36 cellular contexts compared by ENCODE assay signal in the genomic region with DNA sequence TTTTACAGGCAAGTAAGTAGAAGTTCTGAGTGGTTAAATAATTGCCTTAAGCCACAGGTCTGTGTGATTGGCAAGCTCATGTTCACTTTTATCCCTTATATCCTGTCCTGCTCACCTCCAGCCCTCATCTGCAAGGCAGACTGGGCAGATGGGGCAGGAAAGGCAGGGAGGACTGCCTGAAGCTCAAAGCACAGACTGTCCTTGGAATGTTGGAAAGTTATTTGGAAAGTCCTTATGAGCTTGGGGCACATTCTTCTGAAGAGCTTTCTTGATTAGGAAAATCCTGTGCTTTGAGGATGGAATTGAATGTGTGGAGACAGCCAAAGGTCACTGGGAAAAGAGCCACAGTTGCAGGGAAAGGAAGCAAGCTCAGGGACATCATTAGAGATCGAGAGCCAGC. TPM values are rescaled to one million over a fixed set of nuclear protein-coding genes. Genes with fewer than 3 reads are reported as not detected.
"Had no signal": no experiment of that assay in that cellular context is flagged by ENCODE, and none has a peak within 500 bp of the region (broad histone marks: within the 10 kb centered on the region; RNA-seq: fewer than 3 reads in every experiment).

No MANE protein-coding gene starts in this region.

- ATAC-seq: activated CD8-positive, alpha-beta T cell treated with anti-CD3 and anti-CD28 coated beads for 36 hours; activated naive CD4-positive, alpha-beta T cell treated with anti-CD3 and anti-CD28 coated beads, Interleukin-2, amount 50 U/mL, for 72 hours; activated T-cell treated with anti-CD3 and anti-CD28 coated beads, Interleukin-2, amount 50 U/mL, for 4 hours; activated T-cell treated with anti-CD3 and anti-CD28 coated beads, Interleukin-2, amount 50 U/mL, for 72 hours had no signal

- FAIRE-seq: TTC549 had no signal

- H3K4me1 ChIP-seq: adrenal gland had no signal

- H3K9me3 Mint-ChIP-seq: activated B cell treated with CpG ODN at 0.5 μM for 24 hours had no signal

- DNase-seq: activated B cell treated with CpG ODN at 0.5 μM for 24 hours; activated CD4-positive, alpha-beta memory T cell treated with anti-CD3 and anti-CD28 coated beads for 36 hours; activated CD4-positive, alpha-beta T cell treated with anti-CD3 and anti-CD28 coated beads for 4 hours; activated CD4-positive, alpha-beta T cell treated with anti-CD3 and anti-CD28 coated beads, Interleukin-2, amount 10 ng/mL, durations not matched to agents 24 days and 14 days; activated CD4-positive, alpha-beta T cell treated with anti-CD3 and anti-CD28 coated beads, Interleukin-2, amount 50 U/mL, for 1 hour; activated CD4-positive, alpha-beta T cell treated with anti-CD3 and anti-CD28 coated beads, Interleukin-2, amount 50 U/mL, for 4 hours; activated CD4-positive, CD25-positive, alpha-beta regulatory T cell treated with anti-CD3 and anti-CD28 coated beads, Interleukin-2, amount 50 U/mL, for 72 hours; activated CD8-positive, alpha-beta memory T cell treated with anti-CD3 and anti-CD28 coated beads, Interleukin-2, amount 50 U/mL, for 4 hours; activated CD8-positive, alpha-beta T cell treated with anti-CD3 and anti-CD28 coated beads for 36 hours; activated effector memory CD4-positive, alpha-beta T cell treated with Interleukin-2 at 50 U/mL for 16 hours; activated gamma-delta T cell treated with Interleukin-2 at 50 U/mL for 16 hours; activated naive CD4-positive, alpha-beta T cell; activated naive CD4-positive, alpha-beta T cell treated with anti-CD3 and anti-CD28 coated beads for 36 hours; activated naive CD4-positive, alpha-beta T cell treated with anti-CD3 and anti-CD28 coated beads, Interleukin-2, amount 50 U/mL, for 16 hours; activated naive CD8-positive, alpha-beta T cell treated with anti-CD3 and anti-CD28 coated beads for 36 hours; activated T-cell treated with anti-CD3 and anti-CD28 coated beads for 4 hours; activated T-cell treated with anti-CD3 and anti-CD28 coated beads, Interleukin-2, amount 50 U/mL, for 1 hour; activated T-cell treated with anti-CD3 and anti-CD28 coated beads, Interleukin-2, amount 50 U/mL, for 4 hours; activated T-cell treated with anti-CD3 and anti-CD28 coated beads, Interleukin-2, amount 50 U/mL, for 72 hours; adrenal gland; amniotic stem cell; aorta; central memory CD4-positive, alpha-beta T cell; T-helper 1 cell; T-helper 2 cell; T-helper 9 cell had no signal

- H3K4me1 Mint-ChIP-seq: activated B cell treated with CpG ODN at 0.5 μM for 24 hours; activated CD4-positive, alpha-beta T cell treated with anti-CD3 and anti-CD28 coated beads, Interleukin-2, amount 10 ng/mL, durations not matched to agents 24 days and 14 days; activated naive CD8-positive, alpha-beta T cell treated with anti-CD3 and anti-CD28 coated beads for 36 hours; brain had no signal

- H3K4me3 Mint-ChIP-seq: activated B cell treated with CpG ODN at 0.5 μM for 24 hours; activated CD4-positive, alpha-beta memory T cell treated with anti-CD3 and anti-CD28 coated beads for 36 hours; activated CD4-positive, alpha-beta T cell treated with anti-CD3 and anti-CD28 coated beads, Interleukin-2, amount 10 ng/mL, durations not matched to agents 24 days and 14 days; activated CD8-positive, alpha-beta T cell treated with anti-CD3 and anti-CD28 coated beads for 36 hours; activated naive CD4-positive, alpha-beta T cell treated with anti-CD3 and anti-CD28 coated beads for 36 hours; activated naive CD8-positive, alpha-beta T cell treated with anti-CD3 and anti-CD28 coated beads for 36 hours; activated T-cell treated with anti-CD3 and anti-CD28 coated beads, Interleukin-2, amount 50 U/mL, for 4 hours; activated T-cell treated with anti-CD3 and anti-CD28 coated beads, Interleukin-2, amount 50 U/mL, for 72 hours; activated T-helper 1 cell treated with anti-CD3 and anti-CD28 coated beads, Interleukin-12 subunit alpha, Interleukin-12 subunit beta, Interleukin-2, Interleukin-4 antibody, amounts not matched to agents 30 ng/mL and 10 ng/mL and 1 ng/mL, durations not matched to agents 14 hours and 24 hours and 36 hours; brain; T-helper 1 cell treated with Interleukin-12 subunit alpha and Interleukin-12 subunit beta and Interleukin-4 antibody, amounts not matched to agents 30 μg/mL and 1 μg/mL, for 36 hours; T-helper 2 cell treated with Interferon-gamma antibody and Interleukin-4, amounts not matched to agents 5 μg/mL and 100 μg/mL, for 36 hours had no signal

- H3K9me3 ChIP-seq: adrenal gland had no signal

- H3K36me3 ChIP-seq: adrenal gland had no signal

- H3K27ac ChIP-seq: adrenal gland, VCaP had no signal

- H3K36me3 Mint-ChIP-seq: activated CD4-positive, alpha-beta memory T cell treated with anti-CD3 and anti-CD28 coated beads for 36 hours; activated naive CD8-positive, alpha-beta T cell treated with anti-CD3 and anti-CD28 coated beads for 36 hours; brain had no signal

- H3K27ac Mint-ChIP-seq: activated B cell treated with CpG ODN at 0.5 μM for 24 hours; activated CD4-positive, alpha-beta memory T cell treated with anti-CD3 and anti-CD28 coated beads for 36 hours; activated CD4-positive, alpha-beta T cell treated with anti-CD3 and anti-CD28 coated beads, Interleukin-2, amount 10 ng/mL, durations not matched to agents 24 days and 14 days; activated CD8-positive, alpha-beta T cell treated with anti-CD3 and anti-CD28 coated beads for 36 hours; activated naive CD4-positive, alpha-beta T cell treated with anti-CD3 and anti-CD28 coated beads for 36 hours; activated naive CD4-positive, alpha-beta T cell treated with anti-CD3 and anti-CD28 coated beads, Interleukin-2, amount 50 U/mL, for 72 hours; activated naive CD8-positive, alpha-beta T cell treated with anti-CD3 and anti-CD28 coated beads for 36 hours; activated T-cell treated with anti-CD3 and anti-CD28 coated beads, Interleukin-2, amount 50 U/mL, for 72 hours; activated T-helper 1 cell treated with anti-CD3 and anti-CD28 coated beads, Interleukin-12 subunit alpha, Interleukin-12 subunit beta, Interleukin-2, Interleukin-4 antibody, amounts not matched to agents 30 ng/mL and 10 ng/mL and 1 ng/mL, durations not matched to agents 14 hours and 24 hours and 36 hours; activated T-helper 2 cell treated with anti-CD3 and anti-CD28 coated beads, Interferon-gamma antibody, Interleukin-2, Interleukin-4, amounts not matched to agents 10 μg/mL and 5 μg/mL and 100 μg/mL, durations not matched to agents 14 hours and 24 hours and 36 hours; brain; T-helper 1 cell treated with Interleukin-12 subunit alpha and Interleukin-12 subunit beta and Interleukin-4 antibody, amounts not matched to agents 30 μg/mL and 1 μg/mL, for 36 hours; T-helper 2 cell treated with Interferon-gamma antibody and Interleukin-4, amounts not matched to agents 5 μg/mL and 100 μg/mL, for 36 hours had no signal

- H3K4me3 ChIP-seq: adrenal gland had no signal

RNA-seq across cellular contexts. Expression of gene PDYN, which starts 58.9 kb away (rescaled TPM):
- total RNA-seq: activated B cell treated with CpG ODN at 0.5 μM for 24 hours; activated CD4-positive, alpha-beta memory T cell treated with anti-CD3 and anti-CD28 coated beads for 36 hours; activated CD4-positive, alpha-beta T cell treated with anti-CD3 and anti-CD28 coated beads, Interleukin-2, amount 10 ng/mL, durations not matched to agents 24 days and 14 days; activated CD8-positive, alpha-beta memory T cell treated with anti-CD3 and anti-CD28 coated beads for 36 hours; activated CD8-positive, alpha-beta T cell treated with anti-CD3 and anti-CD28 coated beads for 36 hours; activated naive CD4-positive, alpha-beta T cell treated with anti-CD3 and anti-CD28 coated beads for 36 hours; activated naive CD4-positive, alpha-beta T cell treated with anti-CD3 and anti-CD28 coated beads, Interleukin-2, amount 50 U/mL, for 72 hours; activated naive CD8-positive, alpha-beta T cell treated with anti-CD3 and anti-CD28 coated beads for 36 hours; activated T-cell treated with anti-CD3 and anti-CD28 coated beads, Interleukin-2, amount 50 U/mL, for 4 hours; activated T-cell treated with anti-CD3 and anti-CD28 coated beads, Interleukin-2, amount 50 U/mL, for 72 hours; activated T-helper 1 cell treated with anti-CD3 and anti-CD28 coated beads, Interleukin-12 subunit alpha, Interleukin-12 subunit beta, Interleukin-2, Interleukin-4 antibody, amounts not matched to agents 30 ng/mL and 10 ng/mL and 1 ng/mL, durations not matched to agents 14 hours and 24 hours and 36 hours; activated T-helper 2 cell treated with anti-CD3 and anti-CD28 coated beads, Interferon-gamma antibody, Interleukin-2, Interleukin-4, amounts not matched to agents 10 μg/mL and 5 μg/mL and 100 μg/mL, durations not matched to agents 14 hours and 24 hours and 36 hours; adrenal gland; aorta; cardiac septum had no signal
- polyA plus RNA-seq: adrenal gland, aorta had no signal
